23 cellular contexts compared by ENCODE assay signal in genomic region chr4:71783972-71784371, GRCh38. TPM values are rescaled to one million over a fixed set of nuclear protein-coding genes. Genes with fewer than 3 reads are reported as not detected.
DNase-seq lines count a peak whose midpoint lies in the region; ATAC-seq, FAIRE-seq and TF ChIP-seq lines count a peak whose summit lies in the region.
"Had no signal": no experiment of that assay in that cellular context is flagged by ENCODE, and none has a peak within 500 bp of the region (broad histone marks: within the 10 kb centered on the region; RNA-seq: fewer than 3 reads in every experiment).

Gene GC, minus strand, starts transcription at chr4:71784079. Its CDS starts 61 bp downstream, at chr4:71784018.

- H3K9me2 ChIP-seq in GM23338 (ENCODE audit: insufficient read depth): no peaks in the 10 kb centered on the region
- H3K9me2 ChIP-seq: SK-N-SH had no signal

- FAIRE-seq in islet of Langerhans (lab: Jason Lieb, UNC): peak; percentile 33
- FAIRE-seq: G401.6, GM12878 had no signal

- H3K27me3 ChIP-seq in GM23338 (ENCODE audit: insufficient read depth): no peaks in the 10 kb centered on the region
- no peaks in the 10 kb centered on the region for H3K27me3 ChIP-seq in ascending aorta
- H3K27me3 ChIP-seq: MG63 had no signal

- no peaks in the 10 kb centered on the region for H3K9me3 ChIP-seq in ascending aorta
- H3K9me3 ChIP-seq: MG63, SK-N-SH had no signal

- H3K4me3 Mint-ChIP-seq in GM23338 (no peak within 1 kb of the TSS), progenitor cell of endocrine pancreas (ENCODE audit: low read depth) (peak within 1 kb of the TSS; percentile 46)
- H3K4me3 Mint-ChIP-seq: CD4-positive, alpha-beta T cell had no signal

- H3K27ac Mint-ChIP-seq in GM23338: no peak within 1 kb of the TSS
- H3K27ac Mint-ChIP-seq in progenitor cell of endocrine pancreas: no peak within 1 kb of the TSS
- H3K27ac Mint-ChIP-seq: CD4-positive, alpha-beta T cell had no signal

- H3K36me3 ChIP-seq in GM23338 (ENCODE audit: insufficient read depth) (no peaks in the 10 kb centered on the region), ascending aorta (no peaks in the 10 kb centered on the region)
- H3K36me3 ChIP-seq: MG63 had no signal

- H3K4me3 ChIP-seq in GM23338 (no peak within 1 kb of the TSS), ascending aorta (no peak within 1 kb of the TSS)
- H3K4me3 ChIP-seq: GM12878, MG63 had no signal

- no peaks in the 10 kb centered on the region; the same call in 1 of the 3 replicates for H3K9me3 Mint-ChIP-seq in GM23338
- H3K9me3 Mint-ChIP-seq in progenitor cell of endocrine pancreas (ENCODE audit: low read depth): no peaks in the 10 kb centered on the region
- H3K9me3 Mint-ChIP-seq: CD4-positive, alpha-beta T cell had no signal

- no peak within 1 kb of the TSS for H2AFZ ChIP-seq in GM23338

- no peak within 1 kb of the TSS for H3K27ac ChIP-seq in GM23338 (ENCODE audit: low read depth)
- H3K27ac ChIP-seq in ascending aorta: no peak within 1 kb of the TSS

- DNase-seq in GM23338 (ENCODE audit: low spot score): peak; percentile 9
- no peak for DNase-seq in ascending aorta (ENCODE audit: low spot score in 2 of 2)
- no peak for DNase-seq in progenitor cell of endocrine pancreas (ENCODE audit: low spot score, unreplicated experiment)
- no peak for DNase-seq in activated T-cell treated with anti-CD3 and anti-CD28 coated beads, Interleukin-2, amount 50 U/mL, for 1 hour
- DNase-seq in SIG-M5 treated with dmso at 0.1 percent for 504 hours (lab: John Stamatoyannopoulos, UW; ENCODE audit: unreplicated experiment): no peak
- no peak for DNase-seq in Right ventricle myocardium inferior (ENCODE audit: missing footprints)
- DNase-seq: Calu3; CD4-positive, alpha-beta T cell; DMS79 treated with DMSO at 0.1 percent for 48 hours; GOT3; IMR-90; Karpas-422; MG63; NCI-H1092 treated with DMSO at 0.1 percent for 48 hours; NCI-H2227 treated with DMSO at 0.1 percent for 48 hours; NCI-H524; SK-N-SH had no signal

- no peak within 1 kb of the TSS for H3K4me2 ChIP-seq in GM23338
- H3K4me2 ChIP-seq: SK-N-SH had no signal

- no peaks in the 10 kb centered on the region for H3K79me2 ChIP-seq in GM23338 (replicated peaks; ENCODE audit: insufficient read depth)

- H3K4me1 Mint-ChIP-seq in GM23338 (peaks cover 4% of the 10 kb centered on the region; the same call in 1 of the 3 replicates), progenitor cell of endocrine pancreas (ENCODE audit: low read depth) (peaks cover 8% of the 10 kb centered on the region)

- no peaks in the 10 kb centered on the region for H3K4me1 ChIP-seq in GM23338 (ENCODE audit: insufficient read depth)
- no peaks in the 10 kb centered on the region for H3K4me1 ChIP-seq in ascending aorta

- ATAC-seq in GM23338 (peak; percentile 34; the same call in 1 of the 3 replicates), HG02642 (IDR thresholded peaks at IDR 0.05; ENCODE audit: poor library complexity, unreplicated experiment) (no peak), Right ventricle myocardium inferior (no peak)
- ATAC-seq: GM12878, Panc1 had no signal

- H3K36me3 Mint-ChIP-seq in GM23338 (ENCODE audit: low read depth) (no peaks in the 10 kb centered on the region), progenitor cell of endocrine pancreas (ENCODE audit: insufficient read depth) (no peaks in the 10 kb centered on the region)

- TF ChIP-seq CTCF in GM23338 (conservative IDR thresholded peaks at IDR 0.05; ENCODE audit: low read depth in 2 of 2) (peak in 1 of 2 experiments; percentile 50; a peak in 2 of 4 replicates), ascending aorta (IDR thresholded peaks at IDR 0.05) (no peak), progenitor cell of endocrine pancreas (IDR thresholded peaks at IDR 0.05; ENCODE audit: unreplicated experiment) (peak; percentile 43)

- H3F3A ChIP-seq in GM23338 (replicated peaks; ENCODE audit: low read depth): no peaks in the 10 kb centered on the region

- no peaks in the 10 kb centered on the region for H4K20me1 ChIP-seq in GM23338 (replicated peaks; ENCODE audit: insufficient read depth)

- H3K27me3 Mint-ChIP-seq in GM23338 (ENCODE audit: insufficient read depth, low read depth, poor library complexity) (no peaks in the 10 kb centered on the region), progenitor cell of endocrine pancreas (no peaks in the 10 kb centered on the region)
- H3K27me3 Mint-ChIP-seq: CD4-positive, alpha-beta T cell had no signal

- intact Hi-C loops in ascending aorta (cut with DNase I): no loop called here
- intact Hi-C loops in Right ventricle myocardium inferior (cut with DNase I): no loop called here

TF ChIP-seq in GM23338, 12 proteins besides CTCF, POLR2A, EP300 and RAD21 (continues in another document):
- TF ChIP-seq ZNF114 (CRISPR knock-in tag; IDR thresholded peaks at IDR 0.05): no peak
- no peak for TF ChIP-seq REST (IDR thresholded peaks at IDR 0.05; ENCODE audit: unreplicated experiment)
- TF ChIP-seq CREB1 (CRISPR knock-in tag; IDR thresholded peaks at IDR 0.05; ENCODE audit: low read depth): no peak
- TF ChIP-seq JUNB (IDR thresholded peaks at IDR 0.05; ENCODE audit: unreplicated experiment): no peak
- no peak for TF ChIP-seq ZNF331 (CRISPR knock-in tag; IDR thresholded peaks at IDR 0.05; ENCODE audit: low read depth)

RNA-seq across cellular contexts. Expression of gene GC, which starts in this region (rescaled TPM):
- total RNA-seq in GM23338 (2014; rRNA removed; shearing (Covaris generic)): 0.21 TPM in 1 of 2 replicates, not detected in the other
- polyA plus RNA-seq in GM23338 (2016; fragmentation: Nextera tagmentation; extraction: Ambion mirVana): 0.38 and 1.7 TPM in 2 replicates
- total RNA-seq in ascending aorta (30.0 TPM), progenitor cell of endocrine pancreas (154 and 168 TPM in 2 replicates), Right ventricle myocardium inferior (not detected)
- total RNA-seq: CD4-positive, alpha-beta T cell; HT-29; IMR-90 had no signal
- polyA plus RNA-seq: GM12878, IMR-90, SK-N-SH had no signal

Comparison
In these comparisons a context has a peak if more than half of its experiments do, and no peak if none do; other contexts are left out.
1. RNA of gene GC (total RNA-seq): 154 to 168 TPM in progenitor cell of endocrine pancreas and 30.0 TPM in ascending aorta (single experiment); 0.21 TPM in GM23338 and not detected in Right ventricle myocardium inferior (single experiment); every median in the first group is over 10 times any median in the second.